In the genomic region with DNA sequence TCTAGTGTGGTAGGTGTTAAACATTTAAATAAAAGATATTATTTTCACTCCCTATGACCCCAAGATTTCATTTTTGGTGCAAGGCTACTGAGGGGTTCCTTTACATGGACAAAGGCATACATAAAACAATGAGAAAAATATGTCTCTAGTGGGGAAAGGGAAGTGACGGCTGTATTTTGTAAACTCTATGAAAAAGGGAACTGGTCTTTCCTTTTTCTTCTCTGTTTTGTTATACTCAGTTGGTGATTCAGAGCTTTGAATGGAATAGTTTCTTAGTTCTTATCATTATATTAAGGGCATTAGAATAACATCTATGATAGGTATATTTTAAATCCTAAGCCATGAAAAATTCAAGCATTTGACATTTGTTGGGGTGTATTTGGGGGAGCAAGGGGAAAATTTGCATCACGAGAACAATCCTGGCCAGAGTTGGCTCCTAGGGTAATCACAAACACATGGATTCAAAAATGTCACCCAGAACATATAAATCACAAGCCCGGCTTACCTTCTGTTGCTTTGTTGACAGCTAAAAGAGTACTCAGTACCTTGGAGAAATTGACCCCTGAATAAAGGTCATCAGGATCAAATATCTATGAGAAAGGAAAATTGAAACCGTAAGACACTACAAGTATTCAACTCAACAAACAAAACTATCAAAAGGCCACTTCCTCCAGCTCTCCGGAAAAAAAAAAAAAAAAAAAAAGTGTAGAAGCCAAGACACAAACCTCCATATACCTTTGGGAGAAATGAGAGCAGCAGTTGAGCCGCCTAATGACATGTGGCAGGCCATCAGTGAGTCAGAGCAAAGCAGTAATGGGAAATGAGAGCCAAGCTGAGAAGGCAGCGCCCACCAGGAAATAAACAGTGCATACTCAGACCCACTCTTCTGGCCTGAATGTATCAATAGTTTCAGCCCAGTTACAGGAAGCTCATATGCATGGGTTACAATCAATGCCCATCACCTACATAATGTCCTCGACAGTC, we compare ENCODE assay signal across 8 cellular contexts. TPM values are rescaled to one million over a fixed set of nuclear protein-coding genes. Genes with fewer than 3 reads are reported as not detected.
DNase-seq lines count a peak whose midpoint lies in the region; ATAC-seq and TF ChIP-seq lines count a peak whose summit lies in the region.

No MANE protein-coding gene starts in this region.

- CTCF ChIA-PET in SK-N-SH (lab: Yijun Ruan, JAX): interaction anchor here (0.7 to 1.7 kb wide), 3 partner anchors 20 to 64 kb away, joined by 3 to 4 read pairs (median 3); no protein-coding TSS in a partner anchor

- H3K9me3 ChIP-seq in SK-N-SH: no peaks in the 10 kb centered on the region
- no peaks in the 10 kb centered on the region for H3K9me3 ChIP-seq in neutrophil
- no peaks in the 10 kb centered on the region for H3K9me3 ChIP-seq in aorta (ENCODE audit: control insufficient read depth, low read length)
- H3K9me3 ChIP-seq in testis: no peaks in the 10 kb centered on the region

- no peaks in the 10 kb centered on the region for H3K27me3 ChIP-seq in SK-N-SH (ENCODE audit: insufficient read depth)
- H3K27me3 ChIP-seq in neutrophil: no peaks in the 10 kb centered on the region
- no peaks in the 10 kb centered on the region for H3K27me3 ChIP-seq in aorta (ENCODE audit: control insufficient read depth in 1 of 2, insufficient read depth in 2 of 2, low read length in 1 of 2)
- H3K27me3 ChIP-seq in testis: no peaks in the 10 kb centered on the region

- H3K4me1 Mint-ChIP-seq in T-helper 1 cell treated with Interleukin-12 subunit alpha and Interleukin-12 subunit beta and Interleukin-4 antibody, amounts not matched to agents 30 μg/mL and 1 μg/mL, for 36 hours (ENCODE audit: low read depth): peaks cover 69% of the 10 kb centered on the region

- H3K36me3 Mint-ChIP-seq in T-helper 1 cell treated with Interleukin-12 subunit alpha and Interleukin-12 subunit beta and Interleukin-4 antibody, amounts not matched to agents 30 μg/mL and 1 μg/mL, for 36 hours (ENCODE audit: low read depth): peaks cover 44% of the 10 kb centered on the region

- WGBS in SK-N-SH (ENCODE audit: low lambda C conversion rate): 32% methylated on average over 8 of the region's 8 CpGs
- WGBS in aorta, 2 donors: 71 to 79% methylated on average over 8 of the region's 8 CpGs
- 80 to 93% methylated on average over 4 to 8 of the region's 8 CpGs for WGBS in testis, 2 donors

- ATAC-seq in SK-N-SH treated with all-trans-retinoic acid at 6 μM for 48 hours (peak; percentile 66), HG02852 (IDR thresholded peaks at IDR 0.05; ENCODE audit: unreplicated experiment) (peak; percentile 57), aorta (ENCODE audit: low FRiP score) (no peak)

- no peaks in the 10 kb centered on the region for H4K20me1 ChIP-seq in SK-N-SH (ENCODE audit: insufficient read depth)

- no peak overlapping the region for H3K4me3 ChIP-seq in SK-N-SH (ENCODE audit: low read depth in 2 of 2, low read length in 1 of 2)
- H3K4me3 ChIP-seq in neutrophil (ENCODE audit: low read depth in 1 of 2, low read length in 1 of 2): peak overlapping the region; percentile 8 to 44
- H3K4me3 ChIP-seq in aorta (ENCODE audit: low read length in 2 of 2): no peak overlapping the region
- H3K4me3 ChIP-seq in testis: no peak overlapping the region

- no peak for TF ChIP-seq RAD21 in SK-N-SH (IDR thresholded peaks at IDR 0.05; ENCODE audit: low read length)

- POLR2A ChIA-PET in SK-N-SH (lab: Yijun Ruan, JAX): interaction anchor here (0.6 kb wide), 1 partner anchor 124 kb away, joined by 4 read pairs; no protein-coding TSS in a partner anchor

- peak overlapping the region; percentile 87 for H3K27ac Mint-ChIP-seq in T-helper 1 cell treated with Interleukin-12 subunit alpha and Interleukin-12 subunit beta and Interleukin-4 antibody, amounts not matched to agents 30 μg/mL and 1 μg/mL, for 36 hours

- no peak overlapping the region for H3K9ac ChIP-seq in SK-N-SH

- H3K27me3 Mint-ChIP-seq in T-helper 1 cell treated with Interleukin-12 subunit alpha and Interleukin-12 subunit beta and Interleukin-4 antibody, amounts not matched to agents 30 μg/mL and 1 μg/mL, for 36 hours (ENCODE audit: low read depth): no peaks in the 10 kb centered on the region

- H3K4me2 ChIP-seq in SK-N-SH: no peak overlapping the region

- no peaks in the 10 kb centered on the region for H3K9me2 ChIP-seq in SK-N-SH

- intact Hi-C loops in aorta (cut with DNase I): no loop called here
- intact Hi-C loops in testis (cut with DNase I; ENCODE audit: low total_unique reads): no loop called here

- peaks cover 0 to 5% of the 10 kb centered on the region in 2 experiments; a peak in 2 of 4 replicates for H3K4me1 ChIP-seq in SK-N-SH (ENCODE audit: control insufficient read depth in 1 of 2, insufficient read depth in 2 of 2, low read depth in 1 of 2, low read length in 1 of 2)
- peaks cover 40 to 42% of the 10 kb centered on the region in 2 experiments for H3K4me1 ChIP-seq in neutrophil (ENCODE audit: control insufficient read depth in 1 of 2, insufficient read depth in 1 of 2, low read depth in 1 of 2, low read length in 1 of 2)
- H3K4me1 ChIP-seq in aorta (ENCODE audit: control insufficient read depth in 1 of 2, insufficient read depth in 2 of 2, low read length in 2 of 2): no peaks in the 10 kb centered on the region
- H3K4me1 ChIP-seq in testis: no peaks in the 10 kb centered on the region

- DNase-seq in SK-N-SH (no peak), aorta (no peak), testis (no peak), H4 (ENCODE audit: low spot score) (no peak)

- peak overlapping the region; percentile 60 for H3K4me3 Mint-ChIP-seq in T-helper 1 cell treated with Interleukin-12 subunit alpha and Interleukin-12 subunit beta and Interleukin-4 antibody, amounts not matched to agents 30 μg/mL and 1 μg/mL, for 36 hours

- H3K79me2 ChIP-seq in SK-N-SH (ENCODE audit: insufficient read depth): no peaks in the 10 kb centered on the region

- H3K27ac ChIP-seq in SK-N-SH (ENCODE audit: low read depth in 2 of 2, low read length in 1 of 2) (no peak overlapping the region), neutrophil (peak overlapping the region; percentile 90), aorta (ENCODE audit: low read depth in 1 of 2, low read length in 2 of 2) (no peak overlapping the region), testis (no peak overlapping the region)

- H3K9me3 Mint-ChIP-seq in T-helper 1 cell treated with Interleukin-12 subunit alpha and Interleukin-12 subunit beta and Interleukin-4 antibody, amounts not matched to agents 30 μg/mL and 1 μg/mL, for 36 hours: no peaks in the 10 kb centered on the region

- H3K36me3 ChIP-seq in SK-N-SH (replicated peaks in 1 of 2; ENCODE audit: control insufficient read depth in 1 of 2, insufficient read depth in 2 of 2, low read length in 1 of 2) (no peaks in the 10 kb centered on the region), neutrophil (no peaks in the 10 kb centered on the region), aorta (ENCODE audit: control insufficient read depth in 1 of 2, insufficient read depth in 2 of 2, low read length in 1 of 2) (no peaks in the 10 kb centered on the region), testis (ENCODE audit: low read depth, missing control alignments) (no peaks in the 10 kb centered on the region)

- no peak for TF ChIP-seq EP300 in SK-N-SH (IDR thresholded peaks at IDR 0.05; ENCODE audit: borderline replicate concordance in 1 of 2, low read depth in 1 of 2, low read length in 1 of 2)

- TF ChIP-seq POLR2A in testis (IDR thresholded peaks at IDR 0.05): no peak

- no peaks in the 10 kb centered on the region for H3F3A ChIP-seq in SK-N-SH (replicated peaks; ENCODE audit: insufficient read depth)

- H2AFZ ChIP-seq in SK-N-SH (ENCODE audit: low read depth): no peak overlapping the region

- TF ChIP-seq CTCF in SK-N-SH (IDR thresholded peaks at IDR 0.05): no peak
- no peak for TF ChIP-seq CTCF in neutrophil (IDR thresholded peaks at IDR 0.05)
- no peak for TF ChIP-seq CTCF in testis (IDR thresholded peaks at IDR 0.05)

TF ChIP-seq in SK-N-SH treated with all-trans-retinoic acid at 6 μM for 48 hours, 23 proteins besides CTCF, POLR2A, EP300 and RAD21 (continues in another document):
- no peak for TF ChIP-seq TOX (CRISPR knock-in tag; IDR thresholded peaks at IDR 0.05; ENCODE audit: borderline replicate concordance)
- TF ChIP-seq ZNF8 (CRISPR knock-in tag; IDR thresholded peaks at IDR 0.05): no peak

TF ChIP-seq in SK-N-SH, 30 proteins besides CTCF, POLR2A, EP300 and RAD21 (continues in another document):
- no peak for TF ChIP-seq JUND (IDR thresholded peaks at IDR 0.05)
- TF ChIP-seq FOXM1 (IDR thresholded peaks at IDR 0.05; ENCODE audit: low read depth): no peak
- TF ChIP-seq CHD2 (IDR thresholded peaks at IDR 0.05; ENCODE audit: low read length, partially characterized antibody): no peak
- TF ChIP-seq, protein P1, sequence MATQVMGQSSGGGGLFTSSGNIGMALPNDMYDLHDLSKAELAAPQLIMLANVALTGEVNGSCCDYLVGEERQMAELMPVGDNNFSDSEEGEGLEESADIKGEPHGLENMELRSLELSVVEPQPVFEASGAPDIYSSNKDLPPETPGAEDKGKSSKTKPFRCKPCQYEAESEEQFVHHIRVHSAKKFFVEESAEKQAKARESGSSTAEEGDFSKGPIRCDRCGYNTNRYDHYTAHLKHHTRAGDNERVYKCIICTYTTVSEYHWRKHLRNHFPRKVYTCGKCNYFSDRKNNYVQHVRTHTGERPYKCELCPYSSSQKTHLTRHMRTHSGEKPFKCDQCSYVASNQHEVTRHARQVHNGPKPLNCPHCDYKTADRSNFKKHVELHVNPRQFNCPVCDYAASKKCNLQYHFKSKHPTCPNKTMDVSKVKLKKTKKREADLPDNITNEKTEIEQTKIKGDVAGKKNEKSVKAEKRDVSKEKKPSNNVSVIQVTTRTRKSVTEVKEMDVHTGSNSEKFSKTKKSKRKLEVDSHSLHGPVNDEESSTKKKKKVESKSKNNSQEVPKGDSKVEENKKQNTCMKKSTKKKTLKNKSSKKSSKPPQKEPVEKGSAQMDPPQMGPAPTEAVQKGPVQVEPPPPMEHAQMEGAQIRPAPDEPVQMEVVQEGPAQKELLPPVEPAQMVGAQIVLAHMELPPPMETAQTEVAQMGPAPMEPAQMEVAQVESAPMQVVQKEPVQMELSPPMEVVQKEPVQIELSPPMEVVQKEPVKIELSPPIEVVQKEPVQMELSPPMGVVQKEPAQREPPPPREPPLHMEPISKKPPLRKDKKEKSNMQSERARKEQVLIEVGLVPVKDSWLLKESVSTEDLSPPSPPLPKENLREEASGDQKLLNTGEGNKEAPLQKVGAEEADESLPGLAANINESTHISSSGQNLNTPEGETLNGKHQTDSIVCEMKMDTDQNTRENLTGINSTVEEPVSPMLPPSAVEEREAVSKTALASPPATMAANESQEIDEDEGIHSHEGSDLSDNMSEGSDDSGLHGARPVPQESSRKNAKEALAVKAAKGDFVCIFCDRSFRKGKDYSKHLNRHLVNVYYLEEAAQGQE (IDR thresholded peaks at IDR 0.05; ENCODE audit: low read depth, low read length): no peak

RNA-seq across cellular contexts. Expression of gene ARHGEF6, which starts 33.4 kb away (rescaled TPM):
- polyA plus RNA-seq in SK-N-SH (2012; rRNA removed) (2.7 and 3.9 TPM in 2 replicates), aorta (10 to 100 TPM in 1 of 2 donors, 1 to 10 TPM in 1; 7.9 to 14.0 TPM), testis (ENCODE audit: insufficient read depth, low read depth, low replicate concordance) (7.0 TPM)
- 3.7 and 3.9 TPM in 2 replicates for polyA plus RNA-seq in SK-N-SH (2012; cell fraction: cytosol; rRNA removed)
- 3.3 and 5.4 TPM in 2 replicates for polyA plus RNA-seq in SK-N-SH (2012; cell fraction: nucleus; rRNA removed)
- total RNA-seq in aorta (10 to 100 TPM; 24.3 to 37.6 TPM), testis (1 to 10 TPM; 5.7 to 6.8 TPM)
- 6.6 and 8.0 TPM in 2 replicates for total RNA-seq in H4 (2014; rRNA removed; shearing (Covaris generic))

Comparison
In these comparisons a context has a peak if more than half of its experiments do, and no peak if none do; other contexts are left out.
1. H3K4me3 ChIP-seq: peak in neutrophil (2 of 2); none in SK-N-SH (0 of 2), aorta (0 of 2) and testis (0 of 2).